ENCODE assay signal across 8 cellular contexts in genomic region chr20:11544029-11544678, GRCh38.
DNase-seq lines count a peak whose midpoint lies in the region; ATAC-seq and TF ChIP-seq lines count a peak whose summit lies in the region.

No MANE protein-coding gene starts in this region.

- peak; percentile 78 for ATAC-seq in GM18868 (IDR thresholded peaks at IDR 0.05; ENCODE audit: unreplicated experiment)
- ATAC-seq in HG03520 (IDR thresholded peaks at IDR 0.05; ENCODE audit: unreplicated experiment) = peak; percentile 48
- ATAC-seq in left colon = peak; percentile 68
- ATAC-seq in upper lobe of right lung = peak; percentile 71

- H3K36me3 ChIP-seq in upper lobe of right lung = no peaks in the 10 kb centered on the region

- intact Hi-C loops in left colon (cut with DNase I, micrococcal nuclease) (loop anchor here in 1 of 2 donors (10.0 kb wide), 3 partner anchors 869 to 1069 kb away; partner anchors contain the start of gene JAG1), upper lobe of right lung (cut with DNase I) (loop anchor here (10.0 kb wide), 1 partner anchor 989 kb away; no protein-coding TSS in a partner anchor), posterior vena cava (cut with DNase I) (loop anchor here (10.0 kb wide), 2 partner anchors 879 to 1069 kb away; no protein-coding TSS in a partner anchor)

- in situ Hi-C loops in T47D (cut with HindIII; ENCODE audit: low pct_unique_long_range_greater_than_20kb, low sequenced_read_pairs) = no loop called here

- peak; percentile 90 for DNase-seq in NCI-H748 treated with DMSO at 0.1 percent for 48 hours (lab: John Stamatoyannopoulos, UW)
- peak; percentile 10 to 78 for DNase-seq in T47D (ENCODE audit: low read depth in 1 of 2, low spot score in 1 of 2)
- DNase-seq in left colon = peak in 1 of 2 donors; percentile 11
- DNase-seq in upper lobe of right lung = no peak
- no peak for DNase-seq in posterior vena cava (ENCODE audit: low spot score)

- no peaks in the 10 kb centered on the region for H3K9me3 ChIP-seq in upper lobe of right lung

- H3K27ac ChIP-seq in C4-2B = no peak overlapping the region; the same call in 1 of the 2 replicates
- no peak overlapping the region for H3K27ac ChIP-seq in upper lobe of right lung

- no peak overlapping the region for H3K4me3 ChIP-seq in upper lobe of right lung

- no peaks in the 10 kb centered on the region for H3K4me1 ChIP-seq in upper lobe of right lung

- no peaks in the 10 kb centered on the region for H3K27me3 ChIP-seq in upper lobe of right lung

- TF ChIP-seq CTCF in C4-2B (conservative IDR thresholded peaks at IDR 0.05) = peak; percentile 69
- TF ChIP-seq CTCF in upper lobe of right lung (IDR thresholded peaks at IDR 0.05) = peak; percentile 55

Comparison
In these comparisons a context has a peak if more than half of its experiments do, and no peak if none do; other contexts are left out.
1. DNase-seq: peak in NCI-H748 treated with DMSO at 0.1 percent for 48 hours (single experiment) and T47D (2 of 2); none in upper lobe of right lung (single experiment) and posterior vena cava (single experiment).
2. Peak in every context shown above with its lines, with median percentiles within 50 percentile points of each other: ATAC-seq.